24 cellular contexts compared by ENCODE assay signal in genomic region chr11:16890442-16890841, GRCh38.
"Had no signal": no experiment of that assay in that cellular context is flagged by ENCODE, and none has a peak within 500 bp of the region (broad histone marks: within the 10 kb centered on the region; RNA-seq: fewer than 3 reads in every experiment).

No MANE protein-coding gene starts in this region.

- H3K27ac Mint-ChIP-seq: activated CD8-positive, alpha-beta T cell treated with anti-CD3 and anti-CD28 coated beads, Interleukin-2, amount 10 ng/mL, durations not matched to agents 7 days and 5 days; activated naive CD4-positive, alpha-beta T cell treated with anti-CD3 and anti-CD28 coated beads for 36 hours; activated naive CD8-positive, alpha-beta T cell had no signal

- ATAC-seq: activated CD8-positive, alpha-beta T cell treated with anti-CD3 and anti-CD28 coated beads, Interleukin-2, amount 10 ng/mL, durations not matched to agents 7 days and 5 days; HepG2; Panc1; Right ventricle myocardium inferior had no signal

- DNase-seq: activated CD4-positive, CD25-positive, alpha-beta regulatory T cell; activated CD8-positive, alpha-beta memory T cell treated with anti-CD3 and anti-CD28 coated beads, Interleukin-2, amount 50 U/mL, for 48 hours; activated CD8-positive, alpha-beta T cell treated with anti-CD3 and anti-CD28 coated beads, Interleukin-2, amount 10 ng/mL, durations not matched to agents 7 days and 5 days; activated gamma-delta T cell; activated naive CD4-positive, alpha-beta T cell treated with anti-CD3 and anti-CD28 coated beads for 36 hours; activated T-cell treated with anti-CD3 and anti-CD28 coated beads, Interleukin-2, amount 50 U/mL, for 1 hour; adrenal gland; anterior cingulate cortex; MV-4-11; NCI-H1092 treated with DMSO at 0.1 percent for 48 hours; NCI-H1417 treated with DMSO at 0.1 percent for 48 hours; NCI-H1694; NCI-H2029; NCI-H345; NCI-H510A; NCI-H526 treated with DMSO at 0.1 percent for 48 hours; RPMI8226; SK-N-SH; T-helper 1 cell had no signal

- H3K36me3 Mint-ChIP-seq: activated naive CD8-positive, alpha-beta T cell had no signal

- H3K4me3 ChIP-seq: adrenal gland, MG63 had no signal

- H3K4me3 Mint-ChIP-seq: activated CD8-positive, alpha-beta T cell treated with anti-CD3 and anti-CD28 coated beads, Interleukin-2, amount 10 ng/mL, durations not matched to agents 7 days and 5 days; activated naive CD4-positive, alpha-beta T cell treated with anti-CD3 and anti-CD28 coated beads for 36 hours; activated naive CD8-positive, alpha-beta T cell had no signal

- H3K27me3 Mint-ChIP-seq: activated naive CD8-positive, alpha-beta T cell had no signal
